In the genomic region with DNA sequence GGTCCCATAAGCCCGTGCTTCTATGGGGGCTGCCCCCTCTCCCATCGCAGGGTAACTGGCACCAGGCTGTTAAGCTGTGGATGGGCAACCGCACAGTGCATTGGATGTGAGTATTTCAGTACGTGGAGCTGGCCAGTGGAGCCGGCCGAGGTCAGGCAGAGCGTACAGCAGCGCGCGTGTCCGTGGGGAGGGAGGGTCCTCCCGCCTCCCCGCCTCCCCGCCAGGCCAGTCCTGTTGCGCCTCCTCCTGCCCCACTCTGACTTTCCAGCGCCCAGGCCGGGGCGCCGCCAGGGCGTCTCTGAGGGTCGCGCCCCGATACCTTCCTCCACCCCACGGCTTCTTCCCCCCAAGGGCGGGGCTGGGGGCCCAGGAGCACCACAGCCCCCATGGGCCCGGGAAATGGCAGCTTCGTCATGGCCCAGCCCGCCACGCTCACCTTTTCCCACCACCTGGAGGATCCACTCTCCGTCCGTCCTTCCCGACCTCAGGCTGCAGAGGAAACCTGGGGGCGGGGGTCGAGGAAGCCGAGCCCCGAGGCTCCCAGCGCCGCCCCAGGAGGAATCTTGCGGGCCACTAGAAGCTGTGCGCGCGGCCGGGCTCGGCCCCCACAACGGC, we compare ENCODE assay signal across 8 cellular contexts. TPM values are rescaled to one million over a fixed set of nuclear protein-coding genes. Genes with fewer than 3 reads are reported as not detected.
A peak's percentile ranks its signal among the peaks of the same experiment; 100 is the strongest.
DNase-seq lines count a peak whose midpoint lies in the region; ATAC-seq and TF ChIP-seq lines count a peak whose summit lies in the region.

No MANE protein-coding gene starts in this region.

- peaks cover 38% of the 10 kb centered on the region for H3K79me2 ChIP-seq in SU-DHL-6 (ENCODE audit: insufficient read depth, low read length)

- no peak for ATAC-seq in gastroesophageal sphincter

- peak overlapping the region; percentile 52 for H2AFZ ChIP-seq in SU-DHL-6 (ENCODE audit: low read depth, low read length, severe bottlenecking)

- no peaks in the 10 kb centered on the region for H3K27me3 ChIP-seq in SU-DHL-6 (ENCODE audit: low read length)
- H3K27me3 ChIP-seq in gastroesophageal sphincter = no peaks in the 10 kb centered on the region

- no peak for TF ChIP-seq CTCF in GM12865 (IDR thresholded peaks at IDR 0.05; ENCODE audit: insufficient read depth, low read depth, low read length, missing control alignments)
- no peak for TF ChIP-seq CTCF in SU-DHL-6 (IDR thresholded peaks at IDR 0.05; ENCODE audit: insufficient read depth, low read length, poor library complexity, severe bottlenecking)
- TF ChIP-seq CTCF in gastroesophageal sphincter (IDR thresholded peaks at IDR 0.05) = peak in 1 of 4 experiments; percentile 38

- 0 to 27% methylated on average over 1 to 6 of the region's 45 CpGs for WGBS in gastroesophageal sphincter (ENCODE audit: low coverage in 1 of 2), 2 donors

- peaks cover 0 to 42% (median 12%) of the 10 kb centered on the region in 3 donors for H3K4me1 ChIP-seq in gastroesophageal sphincter

- no peak for TF ChIP-seq EP300 in gastroesophageal sphincter (IDR thresholded peaks at IDR 0.05)

- H3K4me3 ChIP-seq in GM12865 (ENCODE audit: low read depth, low read length) = peak overlapping the region; percentile 95; the same call in 1 of the 2 replicates
- no peak overlapping the region for H3K4me3 ChIP-seq in SU-DHL-6 (ENCODE audit: insufficient read depth, low read length, poor library complexity, severe bottlenecking)
- peak overlapping the region; percentile 74 to 91 for H3K4me3 ChIP-seq in gastroesophageal sphincter

- H3K9me2 ChIP-seq in SU-DHL-6 (replicated peaks; ENCODE audit: insufficient read depth, low read length) = no peaks in the 10 kb centered on the region

- no peak overlapping the region for H3K27ac ChIP-seq in SU-DHL-6 (ENCODE audit: low read depth, low read length)
- peak overlapping the region in 3 of 4 donors; percentile 77 to 90 (median 88) for H3K27ac ChIP-seq in gastroesophageal sphincter

- H3F3A ChIP-seq in SU-DHL-6 (ENCODE audit: insufficient read depth) = no peaks in the 10 kb centered on the region

- peaks cover 16% of the 10 kb centered on the region; the same call in 1 of the 2 replicates for H4K20me1 ChIP-seq in SU-DHL-6 (ENCODE audit: low read depth, low read length)

- H3K9ac ChIP-seq in SU-DHL-6 (ENCODE audit: low read length) = peak overlapping the region; percentile 91; the same call in 1 of the 2 replicates

- TF ChIP-seq POLR2A in gastroesophageal sphincter (IDR thresholded peaks at IDR 0.05) = no peak

- no peaks in the 10 kb centered on the region for H3K9me3 ChIP-seq in SU-DHL-6 (ENCODE audit: insufficient read depth, low read length)
- H3K9me3 ChIP-seq in gastroesophageal sphincter = no peaks in the 10 kb centered on the region

- peaks cover 11% of the 10 kb centered on the region for H3K36me3 ChIP-seq in SU-DHL-6 (ENCODE audit: low read length)
- H3K36me3 ChIP-seq in gastroesophageal sphincter = no peaks in the 10 kb centered on the region

- no peak for DNase-seq in GM12865 (ENCODE audit: low read depth)
- peak; percentile 51 for DNase-seq in retina
- DNase-seq in RPMI8226 = no peak
- no peak for DNase-seq in NCI-H2171 treated with DMSO at 0.1 percent for 48 hours (lab: John Stamatoyannopoulos, UW)
- DNase-seq in T-helper 9 cell = no peak
- DNase-seq in occipital lobe (lab: John Stamatoyannopoulos, UW) = no peak

- peak overlapping the region; percentile 82 for H3K4me2 ChIP-seq in SU-DHL-6 (ENCODE audit: low read depth, low read length, poor library complexity, severe bottlenecking)

RNA-seq across cellular contexts. Expression of gene PFKP, which starts 0.9 kb away (rescaled TPM):
- total RNA-seq in gastroesophageal sphincter (100 to 1,000 TPM in 3 of 4 donors, 10 to 100 TPM in 1; 64.3 to 261 (median 107) TPM), occipital lobe (76.3 TPM)
